ENCODE assay signal across 8 cellular contexts in genomic region chr16:87387942-87388817, GRCh38. TPM values are rescaled to one million over a fixed set of nuclear protein-coding genes. Genes with fewer than 3 reads are reported as not detected.
DNase-seq lines count a peak whose midpoint lies in the region; ATAC-seq, FAIRE-seq and TF ChIP-seq lines count a peak whose summit lies in the region.

No MANE protein-coding gene starts in this region.

- peak overlapping the region; percentile 27 to 78 (median 68) for H3K4me3 Mint-ChIP-seq in naive thymus-derived CD4-positive, alpha-beta T cell
- H3K4me3 Mint-ChIP-seq in stimulated activated memory B cell treated with anti-CD40 and anti-IgM and Interleukin-4, amounts not matched to agents 10 μg/mL and 1 μg/mL and 100 μg/mL, for 72 hours: peak overlapping the region; percentile 66

- H3K36me3 Mint-ChIP-seq in naive thymus-derived CD4-positive, alpha-beta T cell: peaks cover 0 to 4% (median 0%) of the 10 kb centered on the region in 5 donors
- H3K36me3 Mint-ChIP-seq in stimulated activated memory B cell treated with anti-CD40 and anti-IgM and Interleukin-4, amounts not matched to agents 10 μg/mL and 1 μg/mL and 100 μg/mL, for 72 hours: no peaks in the 10 kb centered on the region

- peaks cover 17 to 29% of the 10 kb centered on the region in 2 donors for H3K4me1 ChIP-seq in naive thymus-derived CD4-positive, alpha-beta T cell (ENCODE audit: control insufficient read depth in 2 of 2, insufficient read depth in 2 of 2, low read length in 2 of 2)

- H3K36me3 ChIP-seq in naive thymus-derived CD4-positive, alpha-beta T cell (ENCODE audit: control insufficient read depth in 2 of 3, insufficient read depth in 3 of 3, low read length in 3 of 3): peaks cover 0 to 6% (median 0%) of the 10 kb centered on the region in 3 experiments

- peak; percentile 75 for ATAC-seq in naive thymus-derived CD4-positive, alpha-beta T cell
- ATAC-seq in stimulated activated memory B cell treated with anti-CD40 and anti-IgM and Interleukin-4, amounts not matched to agents 10 μg/mL and 1 μg/mL and 100 μg/mL, for 72 hours: peak; percentile 79

- no peaks in the 10 kb centered on the region for H3K9me3 ChIP-seq in naive thymus-derived CD4-positive, alpha-beta T cell (ENCODE audit: control insufficient read depth in 2 of 3, low read length in 3 of 3)

- CTCF ChIA-PET in naive thymus-derived CD4-positive, alpha-beta T cell (lab: Charles Lee): interaction anchor here (0.6 kb wide), 1 partner anchor 1174 kb away, joined by 3 read pairs; no protein-coding TSS in a partner anchor

- DNase-seq in Daoy (ENCODE audit: low read depth) (peak; percentile 93), H54 (ENCODE audit: insufficient read length, low spot score) (peak; percentile 95), LNCaP clone FGC (ENCODE audit: low read depth) (peak; percentile 99), RPMI7951 (ENCODE audit: low read depth) (peak; percentile 98), fibroblast of mammary gland (ENCODE audit: low read depth) (peak; percentile 99)
- peak; percentile 63 to 78 for DNase-seq in activated T-helper 1 cell treated with anti-CD3 and anti-CD28 coated beads, Interleukin-2, amount 50 U/mL, for 16 hours (ENCODE audit: low read depth in 1 of 2, low spot score in 1 of 2)
- DNase-seq in naive thymus-derived CD4-positive, alpha-beta T cell: peak; percentile 46 to 95 (median 88)

- POLR2A ChIA-PET in naive thymus-derived CD4-positive, alpha-beta T cell (lab: Charles Lee): interaction anchor here (0.6 to 1.6 kb wide), 13 partner anchors 8 to 563 kb away, joined by 3 to 6 read pairs (median 4); partner anchors contain the start of genes BANP, C16orf95 and KLHDC4

- TF ChIP-seq POLR2A in H54 (IDR thresholded peaks at IDR 0.05; ENCODE audit: low read depth, low read length): 0 out of 2 replicates have a peak, but pooled peaks have one; percentile 8

- intact Hi-C loops in naive thymus-derived CD4-positive, alpha-beta T cell (cut with micrococcal nuclease): loop anchor here (1.0 to 10.0 kb wide), 9 partner anchors 71 to 1067 kb away; partner anchors contain the start of genes C16orf95 (in 2 of the 2), ZCCHC14 (in 2 of the 2), BANP (in 1 of the 2) and FOXC2 (in 1 of the 2)

- peak; percentile 81 for FAIRE-seq in H54 (lab: Jason Lieb, UNC)

- H3K4me3 ChIP-seq in LNCaP clone FGC (ENCODE audit: low read depth, low read length) (peak overlapping the region; percentile 19; the same call in 1 of the 2 replicates), fibroblast of mammary gland (ENCODE audit: control insufficient read depth, low read depth, low read length) (no peak overlapping the region)
- H3K4me3 ChIP-seq in naive thymus-derived CD4-positive, alpha-beta T cell (ENCODE audit: low read length): peak overlapping the region; percentile 27

- H3K27ac Mint-ChIP-seq in naive thymus-derived CD4-positive, alpha-beta T cell: peak overlapping the region; percentile 87 to 99 (median 96)
- H3K27ac Mint-ChIP-seq in stimulated activated memory B cell treated with anti-CD40 and anti-IgM and Interleukin-4, amounts not matched to agents 10 μg/mL and 1 μg/mL and 100 μg/mL, for 72 hours: peak overlapping the region; percentile 99

- H3K27me3 ChIP-seq in naive thymus-derived CD4-positive, alpha-beta T cell (ENCODE audit: control insufficient read depth in 2 of 2, insufficient read depth in 2 of 2, low read length in 2 of 2): no peaks in the 10 kb centered on the region

- peaks cover 0 to 4% (median 0%) of the 10 kb centered on the region in 11 donors for H3K9me3 Mint-ChIP-seq in naive thymus-derived CD4-positive, alpha-beta T cell
- H3K9me3 Mint-ChIP-seq in stimulated activated memory B cell treated with anti-CD40 and anti-IgM and Interleukin-4, amounts not matched to agents 10 μg/mL and 1 μg/mL and 100 μg/mL, for 72 hours: peaks cover 2% of the 10 kb centered on the region

- TF ChIP-seq CTCF in LNCaP clone FGC (IDR thresholded peaks at IDR 0.05; ENCODE audit: control insufficient read depth, extremely low read depth, insufficient read depth) (no peak), fibroblast of mammary gland (conservative IDR thresholded peaks at IDR 0.05; ENCODE audit: control insufficient read depth, insufficient read depth, low read depth, low read length) (no peak)

- H3K27me3 Mint-ChIP-seq in naive thymus-derived CD4-positive, alpha-beta T cell: peaks cover 0 to 2% (median 0%) of the 10 kb centered on the region in 5 donors
- H3K27me3 Mint-ChIP-seq in stimulated activated memory B cell treated with anti-CD40 and anti-IgM and Interleukin-4, amounts not matched to agents 10 μg/mL and 1 μg/mL and 100 μg/mL, for 72 hours: no peaks in the 10 kb centered on the region

- peaks cover 15 to 55% (median 44%) of the 10 kb centered on the region in 7 donors for H3K4me1 Mint-ChIP-seq in naive thymus-derived CD4-positive, alpha-beta T cell
- peaks cover 60% of the 10 kb centered on the region for H3K4me1 Mint-ChIP-seq in stimulated activated memory B cell treated with anti-CD40 and anti-IgM and Interleukin-4, amounts not matched to agents 10 μg/mL and 1 μg/mL and 100 μg/mL, for 72 hours

- peak overlapping the region; percentile 86 for H3K27ac ChIP-seq in naive thymus-derived CD4-positive, alpha-beta T cell (ENCODE audit: low read depth, low read length)

RNA-seq across cellular contexts. Expression of gene MAP1LC3B, which starts 4.0 kb away (rescaled TPM):
- total RNA-seq in Daoy (2014; rRNA removed; shearing (Covaris generic)): 6.6 and 10.9 TPM in 2 replicates
- 22.5 and 28.5 TPM in 2 replicates for total RNA-seq in RPMI7951 (2014; rRNA removed; shearing (Covaris generic))
- 100 to 1,000 TPM in 1 of 5 experiments, 10 to 100 TPM in 4; 54.5 to 126 (median 59.5) TPM for total RNA-seq in naive thymus-derived CD4-positive, alpha-beta T cell
- polyA plus RNA-seq in naive thymus-derived CD4-positive, alpha-beta T cell: 100 to 1,000 TPM in 1 of 2 donors, 10 to 100 TPM in 1; 84.8 to 105 TPM

RNA-seq across cellular contexts. Expression of gene FBXO31, which starts 4.6 kb away (rescaled TPM):
- 4.7 and 22.1 TPM in 2 replicates for total RNA-seq in Daoy (2014; rRNA removed; shearing (Covaris generic))
- total RNA-seq in RPMI7951 (2014; rRNA removed; shearing (Covaris generic)): 9.9 and 11.5 TPM in 2 replicates
- total RNA-seq in naive thymus-derived CD4-positive, alpha-beta T cell: 10 to 100 TPM; 26.6 to 41.9 (median 39.3) TPM
- 10 to 100 TPM; 16.8 to 30.8 TPM for polyA plus RNA-seq in naive thymus-derived CD4-positive, alpha-beta T cell
